ENCODE assay signal across 7 cellular contexts in the genomic region with DNA sequence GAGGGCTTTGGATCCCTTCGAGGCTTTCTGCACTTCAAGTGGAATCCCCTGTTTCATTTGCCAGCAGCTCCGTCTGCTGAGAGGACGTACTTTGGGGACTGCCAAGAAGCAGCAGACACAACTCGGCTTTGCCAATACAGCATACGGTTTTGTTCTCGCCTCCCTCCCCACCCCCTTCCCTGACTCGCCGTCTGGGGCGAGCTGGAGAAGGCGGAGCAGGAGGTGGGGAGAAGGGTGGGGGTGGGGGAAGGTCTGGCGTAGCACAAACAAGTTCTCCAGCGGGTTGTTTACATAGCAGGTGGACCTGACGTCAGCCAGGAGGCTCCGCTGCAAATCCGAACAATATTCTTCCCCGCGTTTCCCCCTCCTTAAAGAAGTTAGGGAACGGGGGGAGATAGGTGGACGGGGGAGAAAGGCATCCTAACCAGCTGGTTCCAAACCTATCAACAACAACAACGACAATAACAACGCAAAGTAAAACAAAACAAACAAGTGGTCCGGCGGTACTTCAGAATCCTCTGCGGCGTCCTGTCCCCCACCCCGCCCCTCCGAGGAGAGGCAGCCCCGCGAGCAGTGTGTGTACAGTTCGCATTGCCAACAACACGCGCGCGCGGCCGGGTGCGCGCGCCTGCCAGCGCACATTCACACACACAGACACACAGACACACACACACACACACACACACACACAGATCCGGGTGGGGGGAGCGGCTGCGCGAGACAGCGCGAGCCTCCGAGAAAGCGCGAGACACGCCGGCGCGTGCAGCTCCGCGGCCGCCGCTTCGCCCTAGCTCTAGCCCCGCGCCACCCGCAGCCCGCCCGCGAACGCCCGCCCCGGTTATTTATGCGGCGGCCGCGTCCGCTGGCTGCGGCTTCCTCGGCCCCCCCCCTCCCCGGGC.
DNase-seq lines count a peak whose midpoint lies in the region; ATAC-seq and TF ChIP-seq lines count a peak whose summit lies in the region.

No MANE protein-coding gene starts in this region.

- H3K9me3 ChIP-seq in adipocyte (ENCODE audit: control insufficient read depth, low read length), result no peaks in the 10 kb centered on the region

- DNase-seq in GM10248 (ENCODE audit: extremely low spot score), result peak; percentile 32
- DNase-seq in NCI-H526 treated with DMSO at 0.1 percent for 48 hours (lab: John Stamatoyannopoulos, UW), result peak; percentile 55
- DNase-seq in adipocyte (ENCODE audit: low read depth), result peak; percentile 87
- DNase-seq in Right ventricle myocardium superior, result peak; percentile 87
- DNase-seq in occipital lobe (lab: John Stamatoyannopoulos, UW), result peak; percentile 69
- DNase-seq in GM19240 (ENCODE audit: insufficient read length, low spot score), result no peak

- ATAC-seq in HG02885 (IDR thresholded peaks at IDR 0.05; ENCODE audit: poor library complexity, unreplicated experiment) (peak; percentile 40), Right ventricle myocardium superior (ENCODE audit: poor library complexity) (peak; percentile 83)

- no peaks in the 10 kb centered on the region for H3K27me3 ChIP-seq in adipocyte (replicated peaks; ENCODE audit: control insufficient read depth, insufficient read depth, low read length)

- no peaks in the 10 kb centered on the region for H3K36me3 ChIP-seq in adipocyte (ENCODE audit: control insufficient read depth, insufficient read depth, low read length, severe bottlenecking)

- H3K9ac ChIP-seq in adipocyte (ENCODE audit: low read length), result peak overlapping the region; percentile 87

- intact Hi-C loops in Right ventricle myocardium superior (cut with DNase I), result loop anchor here (10.0 kb wide), 1 partner anchor 329 kb away; the partner anchor contains the start of gene FOXP2

- POLR2A ChIA-PET in GM10248 (lab: Yijun Ruan, JAX), result no interaction called here

- peak overlapping the region; percentile 98 for H3K4me3 ChIP-seq in adipocyte (ENCODE audit: low read length)

- CTCF ChIA-PET in GM10248 (lab: Yijun Ruan, JAX), result no interaction called here

- TF ChIP-seq CTCF in GM10248 (IDR thresholded peaks at IDR 0.05; ENCODE audit: control extremely low read depth, extremely low read depth, low read depth, missing control alignments), result no peak

- H3K4me1 ChIP-seq in adipocyte (ENCODE audit: control insufficient read depth, insufficient read depth, low read length), result peaks cover 26% of the 10 kb centered on the region
